In the genomic region with DNA sequence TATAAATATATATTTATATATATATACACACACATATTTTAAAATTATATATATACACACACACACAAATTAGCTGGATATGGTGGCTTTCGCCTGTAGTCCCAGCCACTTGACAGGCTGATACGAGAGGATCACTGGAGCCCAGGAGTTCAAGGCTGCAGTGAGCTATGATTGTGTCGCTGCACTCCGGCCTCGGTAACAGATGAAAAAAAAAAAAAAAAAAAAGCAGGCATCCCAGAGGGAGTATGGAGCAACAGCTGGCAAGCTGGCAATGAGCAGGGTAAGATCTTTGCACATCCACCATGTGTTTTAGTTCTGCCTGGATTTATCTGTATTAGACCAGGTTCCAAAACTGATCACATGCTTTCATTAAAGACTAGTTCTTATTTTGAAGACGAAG, we compare ENCODE assay signal across 25 cellular contexts.
A peak's percentile ranks its signal among the peaks of the same experiment; 100 is the strongest.
DNase-seq lines count a peak whose midpoint lies in the region; ATAC-seq, FAIRE-seq and TF ChIP-seq lines count a peak whose summit lies in the region.
"Had no signal": no experiment of that assay in that cellular context is flagged by ENCODE, and none has a peak within 500 bp of the region (broad histone marks: within the 10 kb centered on the region; RNA-seq: fewer than 3 reads in every experiment).

No MANE protein-coding gene starts in this region.

- no peaks in the 10 kb centered on the region for H3K36me3 ChIP-seq in HepG2 (replicated peaks in 1 of 2; ENCODE audit: control insufficient read depth in 1 of 2, insufficient read depth in 2 of 2, low read length in 2 of 2)
- no peaks in the 10 kb centered on the region for H3K36me3 ChIP-seq in right lobe of liver
- no peaks in the 10 kb centered on the region for H3K36me3 ChIP-seq in adrenal gland (replicated peaks in 1 of 2)
- no peaks in the 10 kb centered on the region for H3K36me3 ChIP-seq in left ventricle myocardium inferior
- H3K36me3 ChIP-seq: HAP-1 had no signal

- TF ChIP-seq POLR2A in HepG2 (IDR thresholded peaks at IDR 0.05; ENCODE audit: insufficient read depth in 1 of 2, low read depth in 2 of 2, low read length in 2 of 2) (no peak), right lobe of liver (IDR thresholded peaks at IDR 0.05) (no peak), adrenal gland (IDR thresholded peaks at IDR 0.05) (no peak)

- no peaks in the 10 kb centered on the region for H3K9me3 ChIP-seq in HepG2 (ENCODE audit: low read length)
- no peaks in the 10 kb centered on the region for H3K9me3 ChIP-seq in right lobe of liver
- no peaks in the 10 kb centered on the region for H3K9me3 ChIP-seq in adrenal gland (replicated peaks in 1 of 3)
- peaks cover 7% of the 10 kb centered on the region for H3K9me3 ChIP-seq in left ventricle myocardium inferior (replicated peaks)
- H3K9me3 ChIP-seq: HAP-1, SJCRH30 had no signal

- WGBS in HepG2 (ENCODE audit: low lambda C conversion rate) = 12% methylated on average over 6 of the region's 6 CpGs
- WGBS in right lobe of liver (ENCODE audit: insufficient coverage, low coverage, low lambda C conversion rate, missing lambda C conversion rate) = 77% methylated on average over 3 of the region's 6 CpGs
- WGBS in adrenal gland, 4 donors = 51 to 70% (median 54%) methylated on average over 6 of the region's 6 CpGs

- ATAC-seq in HepG2 = peak; percentile 69
- no peak for ATAC-seq in right lobe of liver
- ATAC-seq in GM18873 (IDR thresholded peaks at IDR 0.05; ENCODE audit: low FRiP score, unreplicated experiment) = no peak
- ATAC-seq: CD8-positive, alpha-beta T cell; GM23338; Right ventricle myocardium inferior; SK-N-SH treated with all-trans-retinoic acid at 6 μM for 48 hours; T-helper 17 cell had no signal

- CTCF ChIA-PET in HepG2 (lab: Yijun Ruan, JAX; ENCODE audit: low intra/inter-chr PET ratio, low total read pairs) = no interaction called here

- no peak for TF ChIP-seq EP300 in HepG2 (IDR thresholded peaks at IDR 0.05; ENCODE audit: low read depth in 2 of 2, low read length in 2 of 2)
- TF ChIP-seq EP300 in HepG2 (CRISPR knock-in tag; IDR thresholded peaks at IDR 0.05; ENCODE audit: borderline replicate concordance) = no peak

- no peak for TF ChIP-seq RAD21 in HepG2 (CRISPR knock-in tag; IDR thresholded peaks at IDR 0.05)

- no peak overlapping the region for H3K9ac ChIP-seq in HepG2 (ENCODE audit: insufficient read depth, low read depth, low read length)

- DNase-seq in HepG2 (ENCODE audit: low spot score) (no peak), right lobe of liver (no peak), NCI-H1694 treated with DMSO at 0.1 percent for 48 hours (lab: John Stamatoyannopoulos, UW) (peak; percentile 24), adrenal gland (peak in 4 of 7 donors; percentile 6 to 26 (median 20)), left ventricle myocardium inferior (no peak), NCI-H187 (lab: John Stamatoyannopoulos, UW) (no peak)
- DNase-seq: Caco-2; CD8-positive, alpha-beta T cell; DMS153; DND-41; HFFc6; NCI-H1092; NCI-H1417 treated with DMSO at 0.1 percent for 48 hours; NCI-H2029; NCI-H446 treated with DMSO at 0.1 percent for 48 hours; PC-9; T-helper 17 cell; T1000 had no signal

- FAIRE-seq in HepG2 (lab: Jason Lieb, UNC) = no peak

- H3K4me3 ChIP-seq in HepG2 (replicated peaks in 1 of 3; ENCODE audit: insufficient read depth in 1 of 3, low read depth in 2 of 3, low read length in 3 of 3) (no peak overlapping the region), right lobe of liver (no peak overlapping the region), adrenal gland (no peak overlapping the region), left ventricle myocardium inferior (no peak overlapping the region)
- H3K4me3 ChIP-seq: GM23338, HAP-1, PC-9, SJCRH30 had no signal

- in situ Hi-C loops in HepG2 (cut with HindIII; ENCODE audit: extremely low pct_ligation_motif_present, low pct_unique_long_range_greater_than_20kb) = no loop called here

- no TSS peak for BruUV-seq in HepG2 (replicated peaks; lab: Mats Ljungman, UMichigan)

- H4K20me1 ChIP-seq in HepG2 (ENCODE audit: insufficient read depth, low read length) = no peaks in the 10 kb centered on the region

- no peak overlapping the region for H2AFZ ChIP-seq in HepG2 (ENCODE audit: low read length)
- H2AFZ ChIP-seq: GM23338, PC-9 had no signal

- H3K4me1 ChIP-seq in HepG2 (ENCODE audit: insufficient read depth, low read length) (no peaks in the 10 kb centered on the region), right lobe of liver (no peaks in the 10 kb centered on the region), adrenal gland (replicated peaks in 1 of 2) (no peaks in the 10 kb centered on the region), left ventricle myocardium inferior (no peaks in the 10 kb centered on the region)
- H3K4me1 ChIP-seq: Caco-2 had no signal

- no peak overlapping the region for H3K4me2 ChIP-seq in HepG2 (ENCODE audit: low read depth, low read length)
- H3K4me2 ChIP-seq: GM23338, PC-9 had no signal

- no peak for TF ChIP-seq CTCF in HepG2 (CRISPR knock-in tag; IDR thresholded peaks at IDR 0.05)
- no peak for TF ChIP-seq CTCF in right lobe of liver (IDR thresholded peaks at IDR 0.05)
- no peak for TF ChIP-seq CTCF in adrenal gland (IDR thresholded peaks at IDR 0.05)
- TF ChIP-seq CTCF in left ventricle myocardium inferior (IDR thresholded peaks at IDR 0.05; ENCODE audit: borderline replicate concordance) = no peak

- no peaks in the 10 kb centered on the region for H3K79me2 ChIP-seq in HepG2 (ENCODE audit: insufficient read depth, low read length)

- no peaks in the 10 kb centered on the region for H3K27me3 ChIP-seq in HepG2 (ENCODE audit: control insufficient read depth in 1 of 2, insufficient read depth in 2 of 2, low read length in 2 of 2)
- no peaks in the 10 kb centered on the region for H3K27me3 ChIP-seq in right lobe of liver
- H3K27me3 ChIP-seq in adrenal gland = no peaks in the 10 kb centered on the region
- H3K27me3 ChIP-seq in left ventricle myocardium inferior (ENCODE audit: low read depth) = no peaks in the 10 kb centered on the region
- H3K27me3 ChIP-seq: SJCRH30 had no signal

- POLR2A ChIA-PET in HepG2 (lab: Yijun Ruan, JAX) = no interaction called here

- intact Hi-C loops in HepG2 (cut with micrococcal nuclease; ENCODE audit: unreplicated experiment) = no loop called here
- intact Hi-C loops in right lobe of liver (cut with DNase I) = no loop called here
- intact Hi-C loops in adrenal gland (cut with DNase I) = no loop called here
- intact Hi-C loops in left ventricle myocardium inferior (cut with micrococcal nuclease) = no loop called here

- no peak overlapping the region for H3K27ac ChIP-seq in HepG2 (ENCODE audit: extremely low read length, insufficient read depth, low read length)
- H3K27ac ChIP-seq in right lobe of liver = no peak overlapping the region
- H3K27ac ChIP-seq in adrenal gland = no peak overlapping the region
- no peak overlapping the region for H3K27ac ChIP-seq in left ventricle myocardium inferior (replicated peaks)
- H3K27ac ChIP-seq: C4-2B, PC-9, SJCRH30 had no signal

TF ChIP-seq in HepG2, 621 proteins besides CTCF, POLR2A, EP300 and RAD21 (continues in another document):
- TF ChIP-seq GATAD1 (CRISPR knock-in tag; IDR thresholded peaks at IDR 0.05) = no peak
- no peak for TF ChIP-seq TAF1 (CRISPR knock-in tag; IDR thresholded peaks at IDR 0.05)
- TF ChIP-seq MYC (CRISPR knock-in tag; IDR thresholded peaks at IDR 0.05; ENCODE audit: borderline replicate concordance) = no peak
- no peak for TF ChIP-seq BORCS8-MEF2B (CRISPR knock-in tag; IDR thresholded peaks at IDR 0.05)
- TF ChIP-seq IRX3 (CRISPR knock-in tag; IDR thresholded peaks at IDR 0.05; ENCODE audit: borderline replicate concordance, low read depth) = no peak
- TF ChIP-seq ZHX2 (IDR thresholded peaks at IDR 0.05; ENCODE audit: low read depth) = no peak
- TF ChIP-seq ZHX2 (CRISPR knock-in tag; IDR thresholded peaks at IDR 0.05; ENCODE audit: borderline replicate concordance) = no peak
- TF ChIP-seq PHB2 (IDR thresholded peaks at IDR 0.05; ENCODE audit: partially characterized antibody) = no peak
- TF ChIP-seq PCBP1 (IDR thresholded peaks at IDR 0.05; ENCODE audit: borderline replicate concordance, low read depth, low read length) = no peak
- TF ChIP-seq RBM39 (IDR thresholded peaks at IDR 0.05; ENCODE audit: low read depth, low read length, poor library complexity, severe bottlenecking) = no peak
- TF ChIP-seq ZFP36L2 (CRISPR knock-in tag; IDR thresholded peaks at IDR 0.05) = no peak

Comparison
In these comparisons a context has a peak if more than half of its experiments do, and no peak if none do; other contexts are left out.
1. DNase-seq: peak in NCI-H1694 treated with DMSO at 0.1 percent for 48 hours (single experiment) and adrenal gland (4 of 7); none in HepG2 (single experiment), right lobe of liver (0 of 3), left ventricle myocardium inferior (single experiment) and NCI-H187 (0 of 2).